ENCODE assay signal across 32 cellular contexts in the genomic region with DNA sequence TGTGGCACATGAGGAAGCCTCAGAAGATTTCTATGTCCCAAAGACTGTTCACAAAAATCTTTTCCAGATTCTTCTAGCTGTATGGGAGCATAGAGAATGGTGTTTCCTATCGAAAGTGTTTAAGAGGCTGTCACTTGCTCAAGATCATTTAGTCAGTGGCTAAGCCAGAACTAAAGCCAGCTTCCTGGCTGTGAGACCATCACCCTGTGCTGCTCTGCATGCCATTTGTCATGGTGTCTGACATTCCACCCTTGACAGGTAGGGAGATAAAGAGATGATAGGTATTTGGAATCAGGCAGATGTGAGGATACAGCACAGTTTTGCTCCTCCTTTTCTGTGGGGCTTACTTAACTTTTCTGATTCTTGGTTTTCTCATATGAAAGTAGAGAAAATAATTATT.
"Had no signal": no experiment of that assay in that cellular context is flagged by ENCODE, and none has a peak within 500 bp of the region (broad histone marks: within the 10 kb centered on the region; RNA-seq: fewer than 3 reads in every experiment).

No MANE protein-coding gene starts in this region.

- H3K9me3 ChIP-seq: SK-N-SH had no signal

- DNase-seq: activated B cell treated with CpG ODN at 0.5 μM for 24 hours; activated CD4-positive, alpha-beta T cell treated with anti-CD3 and anti-CD28 coated beads for 4 hours; activated CD4-positive, CD25-positive, alpha-beta regulatory T cell treated with anti-CD3 and anti-CD28 coated beads, Interleukin-2, amount 50 U/mL, for 72 hours; activated CD8-positive, alpha-beta T cell treated with anti-CD3 and anti-CD28 coated beads for 36 hours; activated effector memory CD4-positive, alpha-beta T cell treated with anti-CD3 and anti-CD28 coated beads, Interleukin-2, amount 50 U/mL, for 16 hours; activated naive CD4-positive, alpha-beta T cell; activated naive CD4-positive, alpha-beta T cell treated with anti-CD3 and anti-CD28 coated beads, Interleukin-2, amount 50 U/mL, for 16 hours; activated naive CD8-positive, alpha-beta T cell treated with anti-CD3 and anti-CD28 coated beads for 36 hours; activated T-cell treated with anti-CD3 and anti-CD28 coated beads, Interleukin-2, amount 50 U/mL, for 1 hour; activated T-cell treated with anti-CD3 and anti-CD28 coated beads, Interleukin-2, amount 50 U/mL, for 72 hours; amniotic stem cell; aorta; brain microvascular endothelial cell; NCI-H1092 treated with DMSO at 0.1 percent for 48 hours; NCI-H1417; NCI-H146; NCI-H187; NCI-H2029 treated with DMSO at 0.1 percent for 48 hours; NCI-H2107; NCI-H2171; NCI-H510A treated with DMSO at 0.1 percent for 48 hours; NCI-H526 treated with DMSO at 0.1 percent for 48 hours; NCI-H774; Right ventricle myocardium superior; SJCRH30; SK-N-SH had no signal

- H3K4me2 ChIP-seq: SK-N-SH had no signal

- H3K4me3 Mint-ChIP-seq: activated B cell treated with CpG ODN at 0.5 μM for 24 hours; activated CD8-positive, alpha-beta T cell treated with anti-CD3 and anti-CD28 coated beads for 36 hours; activated naive CD8-positive, alpha-beta T cell treated with anti-CD3 and anti-CD28 coated beads for 36 hours; activated T-cell treated with anti-CD3 and anti-CD28 coated beads, Interleukin-2, amount 50 U/mL, for 72 hours; activated T-helper 17 cell treated with anti-CD3 and anti-CD28 coated beads, Interleukin-2, amount 50 U/mL, for 72 hours; central memory CD8-positive, alpha-beta T cell; T-helper 1 cell treated with Interleukin-12 subunit alpha and Interleukin-12 subunit beta and Interleukin-4 antibody, amounts not matched to agents 30 μg/mL and 1 μg/mL, for 36 hours; T-helper 2 cell treated with Interferon-gamma antibody and Interleukin-4, amounts not matched to agents 5 μg/mL and 100 μg/mL, for 36 hours had no signal

- ATAC-seq: activated CD8-positive, alpha-beta T cell treated with anti-CD3 and anti-CD28 coated beads for 36 hours; activated T-cell treated with anti-CD3 and anti-CD28 coated beads, Interleukin-2, amount 50 U/mL, for 72 hours; activated T-helper 17 cell treated with anti-CD3 and anti-CD28 coated beads, Interleukin-2, amount 50 U/mL, for 72 hours; K562 had no signal

- H3K36me3 Mint-ChIP-seq: activated naive CD8-positive, alpha-beta T cell treated with anti-CD3 and anti-CD28 coated beads for 36 hours had no signal

- H3K9me3 Mint-ChIP-seq: central memory CD8-positive, alpha-beta T cell; T-helper 1 cell treated with Interleukin-12 subunit alpha and Interleukin-12 subunit beta and Interleukin-4 antibody, amounts not matched to agents 30 μg/mL and 1 μg/mL, for 36 hours; T-helper 2 cell treated with Interferon-gamma antibody and Interleukin-4, amounts not matched to agents 5 μg/mL and 100 μg/mL, for 36 hours had no signal

- H3K27ac ChIP-seq: brain microvascular endothelial cell, SJCRH30, VCaP had no signal

- H3K27ac Mint-ChIP-seq: activated B cell treated with CpG ODN at 0.5 μM for 24 hours; activated CD8-positive, alpha-beta T cell treated with anti-CD3 and anti-CD28 coated beads for 36 hours; activated naive CD8-positive, alpha-beta T cell treated with anti-CD3 and anti-CD28 coated beads for 36 hours; activated T-cell treated with anti-CD3 and anti-CD28 coated beads, Interleukin-2, amount 50 U/mL, for 72 hours; activated T-helper 17 cell treated with anti-CD3 and anti-CD28 coated beads, Interleukin-2, amount 50 U/mL, for 72 hours; T-helper 1 cell treated with Interleukin-12 subunit alpha and Interleukin-12 subunit beta and Interleukin-4 antibody, amounts not matched to agents 30 μg/mL and 1 μg/mL, for 36 hours; T-helper 2 cell treated with Interferon-gamma antibody and Interleukin-4, amounts not matched to agents 5 μg/mL and 100 μg/mL, for 36 hours had no signal

- H3K36me3 ChIP-seq: brain microvascular endothelial cell, SJCRH30 had no signal

- H3K4me1 Mint-ChIP-seq: activated B cell treated with CpG ODN at 0.5 μM for 24 hours; activated naive CD8-positive, alpha-beta T cell treated with anti-CD3 and anti-CD28 coated beads for 36 hours; activated T-helper 17 cell treated with anti-CD3 and anti-CD28 coated beads, Interleukin-2, amount 50 U/mL, for 72 hours; central memory CD8-positive, alpha-beta T cell had no signal

- H3K9ac ChIP-seq: SK-N-SH had no signal

- H3K27me3 ChIP-seq: brain microvascular endothelial cell, SJCRH30 had no signal

- H3K4me3 ChIP-seq: K562, SJCRH30 had no signal
